ENCODE assay signal across 10 cellular contexts in genomic region chr5:158976035-158976434, GRCh38.
DNase-seq lines count a peak whose midpoint lies in the region; ATAC-seq, FAIRE-seq and TF ChIP-seq lines count a peak whose summit lies in the region.
"Had no signal": no experiment of that assay in that cellular context is flagged by ENCODE, and none has a peak within 500 bp of the region (broad histone marks: within the 10 kb centered on the region; RNA-seq: fewer than 3 reads in every experiment).

No MANE protein-coding gene starts in this region.

- H2AFZ ChIP-seq in endothelial cell of umbilical vein (ENCODE audit: low read depth, low read length) (no peak overlapping the region), neural progenitor cell (replicated peaks) (no peak overlapping the region)

- intact Hi-C loops in endothelial cell of umbilical vein (cut with micrococcal nuclease), result no loop called here

- DNase-seq in Daoy (ENCODE audit: low read depth), result peak; percentile 77
- peak; percentile 89 for DNase-seq in NCI-H187 treated with DMSO at 0.1 percent for 48 hours (lab: John Stamatoyannopoulos, UW)
- peak; percentile 71 for DNase-seq in endothelial cell of umbilical vein (ENCODE audit: low read depth, low spot score)
- peak; percentile 21 for DNase-seq in neural progenitor cell (ENCODE audit: low spot score)
- no peak for DNase-seq in activated naive CD4-positive, alpha-beta T cell treated with anti-CD3 and anti-CD28 coated beads, Interleukin-2, amount 50 U/mL, for 72 hours (ENCODE audit: low spot score in 2 of 2)
- DNase-seq in activated CD8-positive, alpha-beta T cell treated with anti-CD3 and anti-CD28 coated beads, Interleukin-2, amount 10 ng/mL, durations not matched to agents 7 days and 5 days, result no peak
- no peak for DNase-seq in RPMI8226
- DNase-seq: activated CD4-positive, alpha-beta T cell treated with anti-CD3 and anti-CD28 coated beads for 48 hours had no signal

- H3K4me2 ChIP-seq in endothelial cell of umbilical vein (ENCODE audit: insufficient read depth, low read length), result peak overlapping the region; percentile 15
- H3K4me2 ChIP-seq in neural progenitor cell, result no peak overlapping the region

- dilution Hi-C loops in endothelial cell of umbilical vein (cut with MboI; ENCODE audit: extremely low pct_ligation_motif_present, low sequenced_read_pairs), result no loop called here

- H4K20me1 ChIP-seq in endothelial cell of umbilical vein (replicated peaks; ENCODE audit: control insufficient read depth, extremely low read depth, insufficient read depth, low read length), result no peaks in the 10 kb centered on the region
- H4K20me1 ChIP-seq in neural progenitor cell (ENCODE audit: low read depth), result no peaks in the 10 kb centered on the region

- H3K36me3 ChIP-seq in endothelial cell of umbilical vein (ENCODE audit: control insufficient read depth in 2 of 2, extremely low read depth in 1 of 2, insufficient read depth in 2 of 2, low read length in 2 of 2), result no peaks in the 10 kb centered on the region
- no peaks in the 10 kb centered on the region for H3K36me3 ChIP-seq in neural progenitor cell

- H3K9me3 ChIP-seq in endothelial cell of umbilical vein (replicated peaks; ENCODE audit: control insufficient read depth, insufficient read depth, low read length), result no peaks in the 10 kb centered on the region
- H3K9me3 ChIP-seq in neural progenitor cell (ENCODE audit: low read depth), result no peaks in the 10 kb centered on the region

- no peak overlapping the region for H3K4me3 ChIP-seq in endothelial cell of umbilical vein (replicated peaks in 1 of 3; ENCODE audit: insufficient read depth in 1 of 3, low read depth in 1 of 3, low read length in 3 of 3)
- H3K4me3 ChIP-seq in neural progenitor cell, result no peak overlapping the region

- H3K9me1 ChIP-seq in endothelial cell of umbilical vein (replicated peaks; ENCODE audit: control insufficient read depth, extremely low read depth, insufficient read depth, low read length), result no peaks in the 10 kb centered on the region

- H3F3A ChIP-seq in neural progenitor cell (ENCODE audit: low read depth), result no peaks in the 10 kb centered on the region

- no peaks in the 10 kb centered on the region for H3K79me2 ChIP-seq in endothelial cell of umbilical vein (ENCODE audit: control insufficient read depth, insufficient read depth, low read length)
- H3K79me2 ChIP-seq in neural progenitor cell (ENCODE audit: low read depth), result no peaks in the 10 kb centered on the region

- no peak overlapping the region for H3K4me3 Mint-ChIP-seq in neural progenitor cell
- H3K4me3 Mint-ChIP-seq in activated CD8-positive, alpha-beta T cell treated with anti-CD3 and anti-CD28 coated beads, Interleukin-2, amount 10 ng/mL, durations not matched to agents 7 days and 5 days, result no peak overlapping the region
- H3K4me3 Mint-ChIP-seq in activated T-helper 17 cell treated with anti-CD3 and anti-CD28 coated beads, Interleukin-2, amount 50 U/mL, for 72 hours, result no peak overlapping the region

- CTCF ChIA-PET in endothelial cell of umbilical vein (lab: Charles Lee), result interaction anchor here (1.0 to 1.3 kb wide), 3 partner anchors 11 to 41 kb away, joined by 3 to 5 read pairs (median 4); no protein-coding TSS in a partner anchor
- CTCF ChIA-PET in activated CD8-positive, alpha-beta T cell treated with anti-CD3 and anti-CD28 coated beads, Interleukin-2, amount 10 ng/mL, durations not matched to agents 7 days and 5 days (lab: Charles Lee), result no interaction called here

- no peaks in the 10 kb centered on the region for H3K36me3 Mint-ChIP-seq in neural progenitor cell
- H3K36me3 Mint-ChIP-seq in activated naive CD4-positive, alpha-beta T cell treated with anti-CD3 and anti-CD28 coated beads, Interleukin-2, amount 50 U/mL, for 72 hours, result no peaks in the 10 kb centered on the region
- no peaks in the 10 kb centered on the region for H3K36me3 Mint-ChIP-seq in activated CD8-positive, alpha-beta T cell treated with anti-CD3 and anti-CD28 coated beads, Interleukin-2, amount 10 ng/mL, durations not matched to agents 7 days and 5 days (ENCODE audit: low read depth)
- H3K36me3 Mint-ChIP-seq in activated T-helper 17 cell treated with anti-CD3 and anti-CD28 coated beads, Interleukin-2, amount 50 U/mL, for 72 hours (ENCODE audit: low read depth), result no peaks in the 10 kb centered on the region

- no peak for TF ChIP-seq CTCF in endothelial cell of umbilical vein (IDR thresholded peaks at IDR 0.05; ENCODE audit: extremely low read depth in 1 of 2, insufficient read depth in 1 of 2, low read depth in 1 of 2, low read length in 2 of 2)
- no peak for TF ChIP-seq CTCF in neural progenitor cell (IDR thresholded peaks at IDR 0.05)

- ATAC-seq in activated naive CD4-positive, alpha-beta T cell treated with anti-CD3 and anti-CD28 coated beads, Interleukin-2, amount 50 U/mL, for 72 hours, result no peak
- no peak for ATAC-seq in activated CD8-positive, alpha-beta T cell treated with anti-CD3 and anti-CD28 coated beads, Interleukin-2, amount 10 ng/mL, durations not matched to agents 7 days and 5 days
- ATAC-seq in activated T-helper 17 cell treated with anti-CD3 and anti-CD28 coated beads, Interleukin-2, amount 50 U/mL, for 72 hours (replicated peaks), result no peak

- no peaks in the 10 kb centered on the region for H3K27me3 ChIP-seq in endothelial cell of umbilical vein (ENCODE audit: control insufficient read depth in 2 of 2, insufficient read depth in 2 of 2, low read length in 2 of 2)
- peaks cover 6% of the 10 kb centered on the region for H3K27me3 ChIP-seq in neural progenitor cell

- TF ChIP-seq POLR2A in endothelial cell of umbilical vein (IDR thresholded peaks at IDR 0.05; ENCODE audit: low read depth, low read length), result no peak

- H3K27ac ChIP-seq in endothelial cell of umbilical vein (ENCODE audit: insufficient read depth, low read depth, low read length) (no peak overlapping the region), neural progenitor cell (no peak overlapping the region)

- peaks cover 31% of the 10 kb centered on the region for H3K4me1 ChIP-seq in endothelial cell of umbilical vein (ENCODE audit: control insufficient read depth, extremely low read depth, insufficient read depth, low read length)
- peaks cover 23% of the 10 kb centered on the region for H3K4me1 ChIP-seq in neural progenitor cell

- no peaks in the 10 kb centered on the region for H3K9me3 Mint-ChIP-seq in neural progenitor cell
- no peaks in the 10 kb centered on the region for H3K9me3 Mint-ChIP-seq in activated naive CD4-positive, alpha-beta T cell treated with anti-CD3 and anti-CD28 coated beads, Interleukin-2, amount 50 U/mL, for 72 hours
- H3K9me3 Mint-ChIP-seq in activated CD8-positive, alpha-beta T cell treated with anti-CD3 and anti-CD28 coated beads, Interleukin-2, amount 10 ng/mL, durations not matched to agents 7 days and 5 days (ENCODE audit: insufficient read depth), result no peaks in the 10 kb centered on the region
- no peaks in the 10 kb centered on the region for H3K9me3 Mint-ChIP-seq in activated T-helper 17 cell treated with anti-CD3 and anti-CD28 coated beads, Interleukin-2, amount 50 U/mL, for 72 hours

- BruUV-seq in endothelial cell of umbilical vein (replicated peaks; lab: Mats Ljungman, UMichigan), result no TSS peak

- peak; percentile 67 for FAIRE-seq in endothelial cell of umbilical vein (lab: Jason Lieb, UNC)

- H3K27ac Mint-ChIP-seq in neural progenitor cell, result no peak overlapping the region
- H3K27ac Mint-ChIP-seq in activated naive CD4-positive, alpha-beta T cell treated with anti-CD3 and anti-CD28 coated beads, Interleukin-2, amount 50 U/mL, for 72 hours, result no peak overlapping the region
- no peak overlapping the region for H3K27ac Mint-ChIP-seq in activated CD8-positive, alpha-beta T cell treated with anti-CD3 and anti-CD28 coated beads, Interleukin-2, amount 10 ng/mL, durations not matched to agents 7 days and 5 days
- H3K27ac Mint-ChIP-seq in activated T-helper 17 cell treated with anti-CD3 and anti-CD28 coated beads, Interleukin-2, amount 50 U/mL, for 72 hours, result no peak overlapping the region
- H3K27ac Mint-ChIP-seq: progenitor cell of endocrine pancreas had no signal

- H3K9ac ChIP-seq in endothelial cell of umbilical vein (replicated peaks; ENCODE audit: extremely low read depth, insufficient read depth, low read length), result no peak overlapping the region
- no peak overlapping the region for H3K9ac ChIP-seq in neural progenitor cell

- POLR2A ChIA-PET in endothelial cell of umbilical vein (lab: Charles Lee), result no interaction called here
- POLR2A ChIA-PET in activated CD8-positive, alpha-beta T cell treated with anti-CD3 and anti-CD28 coated beads, Interleukin-2, amount 10 ng/mL, durations not matched to agents 7 days and 5 days (lab: Charles Lee), result interaction anchor here (0.6 kb wide), 1 partner anchor 13 kb away, joined by 3 read pairs; no protein-coding TSS in a partner anchor

- no peaks in the 10 kb centered on the region for H3K27me3 Mint-ChIP-seq in neural progenitor cell (ENCODE audit: insufficient read depth, low read depth)
- H3K27me3 Mint-ChIP-seq in activated CD8-positive, alpha-beta T cell treated with anti-CD3 and anti-CD28 coated beads, Interleukin-2, amount 10 ng/mL, durations not matched to agents 7 days and 5 days (ENCODE audit: low read depth), result no peaks in the 10 kb centered on the region
- H3K27me3 Mint-ChIP-seq in activated T-helper 17 cell treated with anti-CD3 and anti-CD28 coated beads, Interleukin-2, amount 50 U/mL, for 72 hours, result peaks cover 5% of the 10 kb centered on the region
- H3K27me3 Mint-ChIP-seq: progenitor cell of endocrine pancreas had no signal

- H3K4me1 Mint-ChIP-seq in neural progenitor cell, result peaks cover 55% of the 10 kb centered on the region
- H3K4me1 Mint-ChIP-seq in activated CD8-positive, alpha-beta T cell treated with anti-CD3 and anti-CD28 coated beads, Interleukin-2, amount 10 ng/mL, durations not matched to agents 7 days and 5 days (ENCODE audit: low read depth), result no peaks in the 10 kb centered on the region
- no peaks in the 10 kb centered on the region for H3K4me1 Mint-ChIP-seq in activated T-helper 17 cell treated with anti-CD3 and anti-CD28 coated beads, Interleukin-2, amount 50 U/mL, for 72 hours

TF ChIP-seq in endothelial cell of umbilical vein, 7 proteins besides CTCF, POLR2A, EP300 and RAD21:
- TF ChIP-seq FOS (IDR thresholded peaks at IDR 0.05; ENCODE audit: borderline replicate concordance, insufficient read depth, low read length) (peak; percentile 43), JUN (IDR thresholded peaks at IDR 0.05; ENCODE audit: borderline replicate concordance, insufficient read depth, insufficient read length, low read depth) (peak; percentile 44), POLR2AphosphoS5 (IDR thresholded peaks at IDR 0.05; ENCODE audit: insufficient read depth, low read depth, low read length) (no peak)

Comparison
In these comparisons a context has a peak if more than half of its experiments do, and no peak if none do; other contexts are left out.
1. DNase-seq: peak in Daoy (single experiment), NCI-H187 treated with DMSO at 0.1 percent for 48 hours (single experiment), endothelial cell of umbilical vein (single experiment) and neural progenitor cell (single experiment); none in activated naive CD4-positive, alpha-beta T cell treated with anti-CD3 and anti-CD28 coated beads, Interleukin-2, amount 50 U/mL, for 72 hours (0 of 2), activated CD8-positive, alpha-beta T cell treated with anti-CD3 and anti-CD28 coated beads, Interleukin-2, amount 10 ng/mL, durations not matched to agents 7 days and 5 days (single experiment) and RPMI8226 (single experiment).